In genomic region chr7:49780953-49781352, GRCh38 we compare ENCODE assay signal across 19 cellular contexts. TPM values are rescaled to one million over a fixed set of nuclear protein-coding genes. Genes with fewer than 3 reads are reported as not detected.
DNase-seq lines count a peak whose midpoint lies in the region; ATAC-seq and TF ChIP-seq lines count a peak whose summit lies in the region.
"Had no signal": no experiment of that assay in that cellular context is flagged by ENCODE, and none has a peak within 500 bp of the region (broad histone marks: within the 10 kb centered on the region; RNA-seq: fewer than 3 reads in every experiment).

No MANE protein-coding gene starts in this region.

- no peaks in the 10 kb centered on the region for H3K9me2 ChIP-seq in OCI-LY7 (ENCODE audit: insufficient read depth, low read length)

- no peak for DNase-seq in OCI-LY7 (ENCODE audit: low spot score)
- DNase-seq in mucosa of descending colon: no peak
- DNase-seq in activated CD4-positive, alpha-beta T cell treated with anti-CD3 and anti-CD28 coated beads, Interleukin-2, amount 10 ng/mL, durations not matched to agents 24 days and 14 days: no peak
- DNase-seq in CD8-positive, alpha-beta T cell: no peak
- DNase-seq: 8988T, AML-193, DMS53, H7, IMR-90, Kasumi-1, KBM-7 had no signal

- H3K4me1 ChIP-seq in OCI-LY7 (ENCODE audit: insufficient read depth, low read length, poor library complexity, severe bottlenecking) (peaks cover 31% of the 10 kb centered on the region), mucosa of descending colon (ENCODE audit: low read depth) (no peaks in the 10 kb centered on the region)
- no peaks in the 10 kb centered on the region for H3K4me1 ChIP-seq in CD8-positive, alpha-beta T cell (ENCODE audit: insufficient read depth, low read length)

- H3K4me1 Mint-ChIP-seq in activated CD4-positive, alpha-beta T cell treated with anti-CD3 and anti-CD28 coated beads, Interleukin-2, amount 10 ng/mL, durations not matched to agents 24 days and 14 days: no peaks in the 10 kb centered on the region
- peaks cover 2% of the 10 kb centered on the region for H3K4me1 Mint-ChIP-seq in CD8-positive, alpha-beta T cell (ENCODE audit: low read depth)

- H3K27ac ChIP-seq in OCI-LY7 (ENCODE audit: low read depth, low read length, poor library complexity, severe bottlenecking): no peak overlapping the region
- H3K27ac ChIP-seq in CD8-positive, alpha-beta T cell (ENCODE audit: low read depth, low read length): no peak overlapping the region
- H3K27ac ChIP-seq: BLaER1 had no signal

- no TSS peak for BruUV-seq in OCI-LY7 (replicated peaks; lab: Mats Ljungman, UMichigan)

- H3K9me3 Mint-ChIP-seq in activated CD4-positive, alpha-beta T cell treated with anti-CD3 and anti-CD28 coated beads, Interleukin-2, amount 10 ng/mL, durations not matched to agents 24 days and 14 days: no peaks in the 10 kb centered on the region
- no peaks in the 10 kb centered on the region for H3K9me3 Mint-ChIP-seq in CD8-positive, alpha-beta T cell
- H3K9me3 Mint-ChIP-seq: GM23338 had no signal

- no peaks in the 10 kb centered on the region for H3K27me3 ChIP-seq in CD8-positive, alpha-beta T cell (ENCODE audit: insufficient read depth, low read length)

- peaks cover 37% of the 10 kb centered on the region for H3K27me3 Mint-ChIP-seq in activated CD4-positive, alpha-beta T cell treated with anti-CD3 and anti-CD28 coated beads, Interleukin-2, amount 10 ng/mL, durations not matched to agents 24 days and 14 days
- peaks cover 22% of the 10 kb centered on the region for H3K27me3 Mint-ChIP-seq in CD8-positive, alpha-beta T cell (ENCODE audit: low read depth)

- no peaks in the 10 kb centered on the region for H3K36me3 ChIP-seq in OCI-LY7 (ENCODE audit: insufficient read depth, low read length)
- H3K36me3 ChIP-seq in mucosa of descending colon (ENCODE audit: low read depth): no peaks in the 10 kb centered on the region
- no peaks in the 10 kb centered on the region for H3K36me3 ChIP-seq in CD8-positive, alpha-beta T cell (ENCODE audit: insufficient read depth, low read length)
- H3K36me3 ChIP-seq: BLaER1 had no signal

- POLR2A ChIA-PET in OCI-LY7 (lab: Charles Lee): interaction anchor here (1.1 kb wide), 1 partner anchor 10 kb away, joined by 3 read pairs; no protein-coding TSS in a partner anchor
- POLR2A ChIA-PET in CD8-positive, alpha-beta T cell (lab: Charles Lee): no interaction called here

- peak overlapping the region; percentile 89; the same call in 1 of the 2 replicates for H2AFZ ChIP-seq in OCI-LY7 (ENCODE audit: low read length)
- H2AFZ ChIP-seq: GM23338 had no signal

- CTCF ChIA-PET in OCI-LY7 (lab: Charles Lee; ENCODE audit: unreplicated experiment): interaction anchor here (1.0 kb wide), 1 partner anchor 10 kb away, joined by 3 read pairs; no protein-coding TSS in a partner anchor
- CTCF ChIA-PET in CD8-positive, alpha-beta T cell (lab: Charles Lee): no interaction called here

- no peak overlapping the region for H3K27ac Mint-ChIP-seq in activated CD4-positive, alpha-beta T cell treated with anti-CD3 and anti-CD28 coated beads, Interleukin-2, amount 10 ng/mL, durations not matched to agents 24 days and 14 days
- H3K27ac Mint-ChIP-seq in CD8-positive, alpha-beta T cell: no peak overlapping the region
- H3K27ac Mint-ChIP-seq: GM23338 had no signal

- ATAC-seq in GM18519 (IDR thresholded peaks at IDR 0.05; ENCODE audit: low FRiP score, unreplicated experiment): peak; percentile 53
- ATAC-seq in HG02610 (IDR thresholded peaks at IDR 0.05; ENCODE audit: unreplicated experiment): peak; percentile 43
- peak; percentile 57 for ATAC-seq in HG03095 (IDR thresholded peaks at IDR 0.05; ENCODE audit: unreplicated experiment)
- no peak for ATAC-seq in mucosa of descending colon
- ATAC-seq in CD8-positive, alpha-beta T cell: no peak
- ATAC-seq: GM23338 had no signal

- no peak overlapping the region for H3K4me3 Mint-ChIP-seq in activated CD4-positive, alpha-beta T cell treated with anti-CD3 and anti-CD28 coated beads, Interleukin-2, amount 10 ng/mL, durations not matched to agents 24 days and 14 days
- H3K4me3 Mint-ChIP-seq in CD8-positive, alpha-beta T cell: no peak overlapping the region
- H3K4me3 Mint-ChIP-seq: GM23338 had no signal

- no peak overlapping the region for H3K4me3 ChIP-seq in OCI-LY7 (ENCODE audit: low read depth, low read length, poor library complexity, severe bottlenecking)
- no peak overlapping the region for H3K4me3 ChIP-seq in mucosa of descending colon
- H3K4me3 ChIP-seq in CD8-positive, alpha-beta T cell (ENCODE audit: low read depth, low read length): no peak overlapping the region
- H3K4me3 ChIP-seq: BLaER1, GM23338 had no signal

- H3K36me3 Mint-ChIP-seq in activated CD4-positive, alpha-beta T cell treated with anti-CD3 and anti-CD28 coated beads, Interleukin-2, amount 10 ng/mL, durations not matched to agents 24 days and 14 days (ENCODE audit: low read depth): no peaks in the 10 kb centered on the region
- H3K36me3 Mint-ChIP-seq in CD8-positive, alpha-beta T cell: no peaks in the 10 kb centered on the region

- no peaks in the 10 kb centered on the region for H3K79me2 ChIP-seq in OCI-LY7 (ENCODE audit: insufficient read depth, low read depth, low read length)

- TF ChIP-seq CTCF in OCI-LY7 (conservative IDR thresholded peaks at IDR 0.05; ENCODE audit: low read length) (no peak), mucosa of descending colon (IDR thresholded peaks at IDR 0.05) (no peak)
- TF ChIP-seq CTCF in CD8-positive, alpha-beta T cell (IDR thresholded peaks at IDR 0.05): no peak

- H4K20me1 ChIP-seq in OCI-LY7 (ENCODE audit: insufficient read depth, low read length): no peaks in the 10 kb centered on the region

- intact Hi-C loops in OCI-LY7 (cut with micrococcal nuclease; ENCODE audit: unreplicated experiment) (no loop called here), mucosa of descending colon (cut with DNase I, micrococcal nuclease) (no loop called here)
- intact Hi-C loops in activated CD4-positive, alpha-beta T cell treated with anti-CD3 and anti-CD28 coated beads, Interleukin-2, amount 10 ng/mL, durations not matched to agents 24 days and 14 days (cut with micrococcal nuclease): no loop called here
- intact Hi-C loops in CD8-positive, alpha-beta T cell (cut with DNase I, micrococcal nuclease): no loop called here

- no peaks in the 10 kb centered on the region for H3K9me3 ChIP-seq in OCI-LY7 (ENCODE audit: low read length)
- no peaks in the 10 kb centered on the region for H3K9me3 ChIP-seq in mucosa of descending colon
- H3K9me3 ChIP-seq in CD8-positive, alpha-beta T cell (ENCODE audit: low read length): no peaks in the 10 kb centered on the region

- no peak overlapping the region for H3K4me2 ChIP-seq in OCI-LY7 (ENCODE audit: low read length)
- H3K4me2 ChIP-seq: BLaER1, GM23338 had no signal

RNA-seq across cellular contexts. Expression of gene VWC2, which starts 7.5 kb away (rescaled TPM):
- not detected in 2 replicates for total RNA-seq in OCI-LY7 (2014; rRNA removed; shearing (Covaris generic))
- not detected in 2 replicates for total RNA-seq in OCI-LY7 (2022)
- under 1 TPM; 0.06 to 0.17 (median 0.14) TPM for total RNA-seq in mucosa of descending colon
- not detected in 2 replicates for total RNA-seq in activated CD4-positive, alpha-beta T cell treated with anti-CD3 and anti-CD28 coated beads, Interleukin-2, amount 10 ng/mL, durations not matched to agents 24 days and 14 days
- not detected for total RNA-seq in CD8-positive, alpha-beta T cell
- total RNA-seq: Daoy, G401, HT-29, IMR-90 had no signal

Comparison
In these comparisons a context has a peak if more than half of its experiments do, and no peak if none do; other contexts are left out.
1. ATAC-seq: peak in GM18519 (single experiment), HG02610 (single experiment) and HG03095 (single experiment); none in mucosa of descending colon (single experiment) and CD8-positive, alpha-beta T cell (single experiment).